18 cellular contexts compared by ENCODE assay signal in genomic region chr17:41067281-41067680, GRCh38. TPM values are rescaled to one million over a fixed set of nuclear protein-coding genes. Genes with fewer than 3 reads are reported as not detected.
A peak's percentile ranks its signal among the peaks of the same experiment; 100 is the strongest.
DNase-seq lines count a peak whose midpoint lies in the region; ATAC-seq and TF ChIP-seq lines count a peak whose summit lies in the region.
"Had no signal": no experiment of that assay in that cellular context is flagged by ENCODE, and none has a peak within 500 bp of the region (broad histone marks: within the 10 kb centered on the region; RNA-seq: fewer than 3 reads in every experiment).

No MANE protein-coding gene starts in this region.

- H3K9me1 ChIP-seq in IMR-90 (ENCODE audit: insufficient read depth, low read length): peaks cover 7% of the 10 kb centered on the region

- H2BK5ac ChIP-seq in IMR-90 (ENCODE audit: low read depth, low read length, poor library complexity, severe bottlenecking): peak overlapping the region; percentile 94

- TF ChIP-seq CTCF in BJ (IDR thresholded peaks at IDR 0.05; ENCODE audit: insufficient read depth, low read depth, low read length): no peak
- no peak for TF ChIP-seq CTCF in IMR-90 (conservative IDR thresholded peaks at IDR 0.05; ENCODE audit: low read depth, low read length)
- TF ChIP-seq CTCF in fibroblast of mammary gland (conservative IDR thresholded peaks at IDR 0.05; ENCODE audit: control insufficient read depth, insufficient read depth, low read depth, low read length): no peak
- no peak for TF ChIP-seq CTCF in type B pancreatic cell (conservative IDR thresholded peaks at IDR 0.05)
- TF ChIP-seq CTCF in WERI-Rb-1 (IDR thresholded peaks at IDR 0.05; ENCODE audit: low read depth, low read length): no peak

- CTCF ChIA-PET in BJ (lab: Yijun Ruan, JAX): interaction anchor here (1.6 to 2.2 kb wide), 3 partner anchors 158 to 581 kb away, joined by 6 to 9 read pairs (median 8); no protein-coding TSS in a partner anchor
- CTCF ChIA-PET in IMR-90 (lab: Yijun Ruan, JAX): no interaction called here

- no peak for TF ChIP-seq RAD21 in IMR-90 (IDR thresholded peaks at IDR 0.05; ENCODE audit: low read length)

- H2AK9ac ChIP-seq in IMR-90 (replicated peaks; ENCODE audit: low read depth, low read length, poor library complexity): no peak overlapping the region

- no peak overlapping the region for H2AFZ ChIP-seq in IMR-90 (replicated peaks; ENCODE audit: low read length, poor library complexity)

- H3K27me3 ChIP-seq in BJ (ENCODE audit: control insufficient read depth, insufficient read depth, low read length) (no peaks in the 10 kb centered on the region), IMR-90 (ENCODE audit: control insufficient read depth, insufficient read depth, low read length) (no peaks in the 10 kb centered on the region), WERI-Rb-1 (ENCODE audit: insufficient read depth, low read depth, severe bottlenecking) (no peaks in the 10 kb centered on the region)
- H3K27me3 ChIP-seq: BLaER1 had no signal

- peak overlapping the region; percentile 89 for H3K14ac ChIP-seq in IMR-90 (replicated peaks; ENCODE audit: low read depth, low read length)

- H3K27me3 Mint-ChIP-seq in type B pancreatic cell: no peaks in the 10 kb centered on the region

- H3K27ac ChIP-seq in IMR-90 (ENCODE audit: insufficient read depth, low read length) (no peak overlapping the region), WERI-Rb-1 (no peak overlapping the region)
- H3K27ac ChIP-seq: BLaER1, HL-60 had no signal

- DNase-seq in BJ (ENCODE audit: low read depth) (peak; percentile 62), IMR-90 (peak; percentile 73), fibroblast of mammary gland (ENCODE audit: low read depth) (peak; percentile 34), type B pancreatic cell (ENCODE audit: extremely low spot score, unreplicated experiment) (no peak), SHP77 treated with DMSO at 0.1 percent for 48 hours (lab: John Stamatoyannopoulos, UW) (no peak), WERI-Rb-1 (no peak)
- DNase-seq: CD8-positive, alpha-beta memory T cell; DND-41; GF-D8; NCI-H1436; NCI-H2029 treated with DMSO at 0.1 percent for 48 hours; NCI-H748 treated with DMSO at 0.1 percent for 48 hours; PC-3 had no signal

- peak overlapping the region; percentile 74; the same call in 2 of the 3 replicates for H2BK15ac ChIP-seq in IMR-90 (ENCODE audit: low read depth, low read length)

- H3K27ac Mint-ChIP-seq in type B pancreatic cell: peak overlapping the region; percentile 14
- H3K27ac Mint-ChIP-seq: CD8-positive, alpha-beta memory T cell had no signal

- intact Hi-C loops in IMR-90 (cut with micrococcal nuclease): no loop called here

- no peak overlapping the region for H3K9ac ChIP-seq in IMR-90 (ENCODE audit: low read depth, low read length)
- H3K9ac ChIP-seq: BLaER1 had no signal

- H3K9me3 ChIP-seq in IMR-90 (ENCODE audit: control insufficient read depth, insufficient read depth, low read length): no peaks in the 10 kb centered on the region
- H3K9me3 ChIP-seq in WERI-Rb-1 (ENCODE audit: severe bottlenecking): no peaks in the 10 kb centered on the region
- H3K9me3 ChIP-seq: BLaER1 had no signal

- H3K4me1 Mint-ChIP-seq in type B pancreatic cell (ENCODE audit: unreplicated experiment): peaks cover 9% of the 10 kb centered on the region

- H3K4ac ChIP-seq in IMR-90 (ENCODE audit: low read depth, low read length): peak overlapping the region; percentile 95

- ATAC-seq in IMR-90 (ENCODE audit: low read depth): peak; percentile 21
- ATAC-seq in GM21528 (IDR thresholded peaks at IDR 0.05; ENCODE audit: low FRiP score, unreplicated experiment): no peak
- ATAC-seq: PC-3 had no signal

- peaks cover 5% of the 10 kb centered on the region; the same call in 1 of the 2 replicates for H3K4me1 ChIP-seq in IMR-90 (ENCODE audit: control insufficient read depth, insufficient read depth, low read length)
- H3K4me1 ChIP-seq: BLaER1 had no signal

- H2BK20ac ChIP-seq in IMR-90 (ENCODE audit: low read depth, low read length): peak overlapping the region; percentile 79

- H3K79me1 ChIP-seq in IMR-90 (ENCODE audit: low read depth in 1 of 2, low read length in 2 of 2): no peaks in the 10 kb centered on the region

- no peak for TF ChIP-seq POLR2A in IMR-90 (IDR thresholded peaks at IDR 0.05; ENCODE audit: low read depth, low read length)

- H3K4me2 ChIP-seq in IMR-90 (ENCODE audit: low read depth, low read length): no peak overlapping the region
- H3K4me2 ChIP-seq: BLaER1 had no signal

- H3K18ac ChIP-seq in IMR-90 (ENCODE audit: low read depth, low read length): peak overlapping the region; percentile 90; the same call in 1 of the 2 replicates

- no TSS peak for BruUV-seq in IMR-90 (replicated peaks; lab: Mats Ljungman, UMichigan)

- H3K4me3 Mint-ChIP-seq in type B pancreatic cell: no peak overlapping the region
- H3K4me3 Mint-ChIP-seq: CD8-positive, alpha-beta memory T cell had no signal

- H2BK120ac ChIP-seq in IMR-90 (ENCODE audit: low read depth, low read length): peak overlapping the region; percentile 96

- no peak overlapping the region for H3K56ac ChIP-seq in IMR-90 (ENCODE audit: extremely low read depth, insufficient read depth, low read length)

- H4K5ac ChIP-seq in IMR-90 (ENCODE audit: low read depth, low read length): peak overlapping the region; percentile 82; the same call in 1 of the 2 replicates

- peak overlapping the region; percentile 79 for H2AK5ac ChIP-seq in IMR-90 (ENCODE audit: low read depth, low read length)

- peak overlapping the region; percentile 48; the same call in 1 of the 2 replicates for H3K23ac ChIP-seq in IMR-90 (ENCODE audit: low read depth, low read length)

- POLR2A ChIA-PET in BJ (lab: Charles Lee): no interaction called here
- POLR2A ChIA-PET in IMR-90 (lab: Charles Lee; ENCODE audit: unreplicated experiment): no interaction called here

- no peaks in the 10 kb centered on the region for H4K20me1 ChIP-seq in IMR-90 (ENCODE audit: insufficient read depth, low read length)
- H4K20me1 ChIP-seq: BLaER1 had no signal

- H3K9me3 Mint-ChIP-seq in type B pancreatic cell: no peaks in the 10 kb centered on the region
- H3K9me3 Mint-ChIP-seq: CD8-positive, alpha-beta memory T cell had no signal

- dilution Hi-C loops in IMR-90 (cut with HindIII; ENCODE audit: low sequenced_read_pairs, unreplicated experiment): no loop called here

- no peaks in the 10 kb centered on the region for H3K36me3 ChIP-seq in BJ (ENCODE audit: control insufficient read depth, insufficient read depth, low read length)
- no peaks in the 10 kb centered on the region for H3K36me3 ChIP-seq in IMR-90 (ENCODE audit: control insufficient read depth, insufficient read depth, low read length)
- no peaks in the 10 kb centered on the region for H3K36me3 ChIP-seq in WERI-Rb-1
- H3K36me3 ChIP-seq: BLaER1 had no signal

- in situ Hi-C loops in IMR-90 (cut with MboI; ENCODE audit: low sequenced_read_pairs): no loop called here

- no peak overlapping the region for H3K4me3 ChIP-seq in BJ (ENCODE audit: low read depth, low read length)
- H3K4me3 ChIP-seq in IMR-90 (ENCODE audit: insufficient read depth, low read depth, low read length): no peak overlapping the region
- H3K4me3 ChIP-seq in fibroblast of mammary gland (ENCODE audit: control insufficient read depth, low read depth, low read length): no peak overlapping the region
- H3K4me3 ChIP-seq in WERI-Rb-1 (ENCODE audit: low read depth, low read length): no peak overlapping the region
- H3K4me3 ChIP-seq: BLaER1 had no signal

- peak overlapping the region; percentile 90 for H4K91ac ChIP-seq in IMR-90 (ENCODE audit: insufficient read depth, low read depth, low read length)

- no peaks in the 10 kb centered on the region for H3K36me3 Mint-ChIP-seq in type B pancreatic cell
- H3K36me3 Mint-ChIP-seq: CD8-positive, alpha-beta memory T cell had no signal

- peak overlapping the region; percentile 7 to 91; a peak in 3 of 4 replicates for H4K8ac ChIP-seq in IMR-90 (ENCODE audit: low read depth in 2 of 2, low read length in 2 of 2)

RNA-seq across cellular contexts. Expression of gene KRTAP2-4, which starts 1.6 kb away (rescaled TPM):
- polyA plus RNA-seq in BJ (2011; rRNA removed) (not detected in 2 replicates), IMR-90 (2012; rRNA removed) (not detected in 2 replicates)
- not detected in 2 replicates for polyA minus RNA-seq in BJ (2011; rRNA and poly(A)+ RNA removed)
- total RNA-seq in IMR-90 (2012; rRNA removed) (not detected in 2 replicates), type B pancreatic cell (ENCODE audit: low replicate concordance) (not detected in 2 replicates)
- 0.19 TPM in 1 of 2 replicates, not detected in the other for polyA plus RNA-seq in IMR-90 (2012; cell fraction: cytosol; rRNA removed)
- 0.23 TPM in 1 of 2 replicates, not detected in the other for polyA plus RNA-seq in IMR-90 (2012; cell fraction: nucleus; rRNA removed; ENCODE audit: low replicate concordance)
- total RNA-seq: CD8-positive, alpha-beta memory T cell; NCI-H460; PC-3; SK-MEL-5 had no signal
- polyA plus RNA-seq: CD8-positive, alpha-beta memory T cell had no signal

RNA-seq across cellular contexts. Expression of gene KRTAP2-3, which starts 7.4 kb away (rescaled TPM):
- polyA plus RNA-seq in BJ (2011; rRNA removed): 1.3 and 1.4 TPM in 2 replicates
- polyA minus RNA-seq in BJ (2011; rRNA and poly(A)+ RNA removed): 0.47 and 2.0 TPM in 2 replicates
- 1.4 TPM in 2 replicates for total RNA-seq in IMR-90 (2012; rRNA removed)
- polyA plus RNA-seq in IMR-90 (2012; rRNA removed): 35.2 and 35.6 TPM in 2 replicates
- 39.0 and 43.5 TPM in 2 replicates for polyA plus RNA-seq in IMR-90 (2012; cell fraction: cytosol; rRNA removed)
- 7.0 and 32.7 TPM in 2 replicates for polyA plus RNA-seq in IMR-90 (2012; cell fraction: nucleus; rRNA removed; ENCODE audit: low replicate concordance)
- total RNA-seq in type B pancreatic cell (ENCODE audit: low replicate concordance): 0.98 TPM in 1 of 2 replicates, not detected in the other
- total RNA-seq: CD8-positive, alpha-beta memory T cell; NCI-H460; SK-MEL-5 had no signal
- polyA plus RNA-seq: CD8-positive, alpha-beta memory T cell had no signal

RNA-seq across cellular contexts. Expression of gene KRTAP2-2, which starts 12.3 kb away (rescaled TPM):
- polyA plus RNA-seq in BJ (2011; rRNA removed) (0.16 TPM in 1 of 2 replicates, not detected in the other), IMR-90 (2012; rRNA removed) (0.17 TPM in 1 of 2 replicates, not detected in the other)
- polyA minus RNA-seq in BJ (2011; rRNA and poly(A)+ RNA removed): not detected in 2 replicates
- total RNA-seq in IMR-90 (2012; rRNA removed) (not detected in 2 replicates), type B pancreatic cell (ENCODE audit: low replicate concordance) (not detected in 2 replicates)
- not detected in 2 replicates for polyA plus RNA-seq in IMR-90 (2012; cell fraction: cytosol; rRNA removed)
- polyA plus RNA-seq in IMR-90 (2012; cell fraction: nucleus; rRNA removed; ENCODE audit: low replicate concordance): 0.77 TPM in 1 of 2 replicates, not detected in the other
- total RNA-seq: CD8-positive, alpha-beta memory T cell; NCI-H460; PC-3; SK-MEL-5 had no signal
- polyA plus RNA-seq: CD8-positive, alpha-beta memory T cell had no signal

RNA-seq across cellular contexts. Expression of gene KRTAP4-7, which starts 16.7 kb away (rescaled TPM):
- polyA plus RNA-seq in BJ (2011; rRNA removed) (not detected in 2 replicates), IMR-90 (2012; rRNA removed) (0.11 TPM in 1 of 2 replicates, not detected in the other)
- not detected in 2 replicates for polyA minus RNA-seq in BJ (2011; rRNA and poly(A)+ RNA removed)
- total RNA-seq in IMR-90 (2012; rRNA removed) (not detected in 2 replicates), type B pancreatic cell (ENCODE audit: low replicate concordance) (not detected in 2 replicates)
- not detected in 2 replicates for polyA plus RNA-seq in IMR-90 (2012; cell fraction: cytosol; rRNA removed)
- polyA plus RNA-seq in IMR-90 (2012; cell fraction: nucleus; rRNA removed; ENCODE audit: low replicate concordance): 0.54 TPM in 1 of 2 replicates, not detected in the other
- total RNA-seq: CD8-positive, alpha-beta memory T cell; NCI-H460; PC-3; SK-MEL-5 had no signal
- polyA plus RNA-seq: CD8-positive, alpha-beta memory T cell had no signal

RNA-seq across cellular contexts. Expression of gene KRTAP2-1, which starts 20.2 kb away (rescaled TPM):
- polyA plus RNA-seq in BJ (2011; rRNA removed): not detected in 2 replicates
- not detected in 2 replicates for polyA minus RNA-seq in BJ (2011; rRNA and poly(A)+ RNA removed)
- total RNA-seq in IMR-90 (2012; rRNA removed): not detected in 2 replicates
- polyA plus RNA-seq in IMR-90 (2012; rRNA removed): not detected in 2 replicates
- 0.32 TPM in 1 of 2 replicates, not detected in the other for polyA plus RNA-seq in IMR-90 (2012; cell fraction: cytosol; rRNA removed)
- polyA plus RNA-seq in IMR-90 (2012; cell fraction: nucleus; rRNA removed; ENCODE audit: low replicate concordance): 0.16 and 0.38 TPM in 2 replicates
- not detected in 2 replicates for total RNA-seq in type B pancreatic cell (ENCODE audit: low replicate concordance)
- total RNA-seq: CD8-positive, alpha-beta memory T cell; NCI-H460; PC-3; SK-MEL-5 had no signal
- polyA plus RNA-seq: CD8-positive, alpha-beta memory T cell had no signal

Comparison
In these comparisons a context has a peak if more than half of its experiments do, and no peak if none do; other contexts are left out.
1. DNase-seq: peak in BJ (single experiment), IMR-90 (single experiment) and fibroblast of mammary gland (single experiment); none in type B pancreatic cell (single experiment), SHP77 treated with DMSO at 0.1 percent for 48 hours (single experiment) and WERI-Rb-1 (single experiment).